9 cellular contexts compared by ENCODE assay signal in genomic region chr6:119346450-119346849, GRCh38. TPM values are rescaled to one million over a fixed set of nuclear protein-coding genes. Genes with fewer than 3 reads are reported as not detected.
DNase-seq lines count a peak whose midpoint lies in the region; ATAC-seq and TF ChIP-seq lines count a peak whose summit lies in the region.
"Had no signal": no experiment of that assay in that cellular context is flagged by ENCODE, and none has a peak within 500 bp of the region (broad histone marks: within the 10 kb centered on the region; RNA-seq: fewer than 3 reads in every experiment).

No MANE protein-coding gene starts in this region.

- no peaks in the 10 kb centered on the region for H3K27me3 Mint-ChIP-seq in activated CD8-positive, alpha-beta memory T cell treated with anti-CD3 and anti-CD28 coated beads, Interleukin-2, amount 10 ng/mL, durations not matched to agents 7 days and 5 days

- 67% methylated on average over 8 of the region's 8 CpGs for WGBS in suprapubic skin

- H3K9me3 Mint-ChIP-seq in activated CD8-positive, alpha-beta memory T cell treated with anti-CD3 and anti-CD28 coated beads, Interleukin-2, amount 10 ng/mL, durations not matched to agents 7 days and 5 days (ENCODE audit: low read depth) = no peaks in the 10 kb centered on the region

- intact Hi-C loops in lower lobe of right lung (cut with DNase I) = no loop called here

- TF ChIP-seq CTCF in lower lobe of right lung (IDR thresholded peaks at IDR 0.05) (no peak), suprapubic skin (IDR thresholded peaks at IDR 0.05) (no peak)

- peaks cover 50% of the 10 kb centered on the region for H3K4me1 ChIP-seq in adipocyte (ENCODE audit: control insufficient read depth, insufficient read depth, low read length)
- H3K4me1 ChIP-seq in lower lobe of right lung = peaks cover 63% of the 10 kb centered on the region
- peaks cover 28% of the 10 kb centered on the region for H3K4me1 ChIP-seq in suprapubic skin

- H3K36me3 ChIP-seq in adipocyte (ENCODE audit: control insufficient read depth, insufficient read depth, low read length, severe bottlenecking) = peaks cover 14% of the 10 kb centered on the region
- no peaks in the 10 kb centered on the region for H3K36me3 ChIP-seq in lower lobe of right lung
- no peaks in the 10 kb centered on the region for H3K36me3 ChIP-seq in suprapubic skin

- no peak for TF ChIP-seq POLR2A in suprapubic skin (IDR thresholded peaks at IDR 0.05)

- no peaks in the 10 kb centered on the region for H3K9me3 ChIP-seq in adipocyte (ENCODE audit: control insufficient read depth, low read length)
- H3K9me3 ChIP-seq in lower lobe of right lung = no peaks in the 10 kb centered on the region
- H3K9me3 ChIP-seq in suprapubic skin = no peaks in the 10 kb centered on the region

- no peak for TF ChIP-seq EP300 in suprapubic skin (IDR thresholded peaks at IDR 0.05)

- no peak for DNase-seq in activated CD8-positive, alpha-beta memory T cell treated with anti-CD3 and anti-CD28 coated beads, Interleukin-2, amount 10 ng/mL, durations not matched to agents 7 days and 5 days
- DNase-seq in activated CD8-positive, alpha-beta memory T cell treated with anti-CD3 and anti-CD28 coated beads, Interleukin-2, amount 50 U/mL, for 48 hours = no peak
- DNase-seq in adipocyte (ENCODE audit: low read depth) (no peak), lower lobe of right lung (no peak), suprapubic skin (ENCODE audit: low spot score in 2 of 2) (no peak), NCI-H2081 treated with DMSO at 0.1 percent for 48 hours (lab: John Stamatoyannopoulos, UW) (no peak)
- DNase-seq in effector CD8-positive, alpha-beta T cell (lab: John Stamatoyannopoulos, UW) = no peak

- peaks cover 42% of the 10 kb centered on the region for H3K36me3 Mint-ChIP-seq in activated CD8-positive, alpha-beta memory T cell treated with anti-CD3 and anti-CD28 coated beads, Interleukin-2, amount 10 ng/mL, durations not matched to agents 7 days and 5 days

- H3K4me1 Mint-ChIP-seq in activated CD8-positive, alpha-beta memory T cell treated with anti-CD3 and anti-CD28 coated beads, Interleukin-2, amount 10 ng/mL, durations not matched to agents 7 days and 5 days = peaks cover 58% of the 10 kb centered on the region

- H3K9ac ChIP-seq in adipocyte (ENCODE audit: low read length) = peak overlapping the region; percentile 99

- H3K27me3 ChIP-seq in adipocyte (replicated peaks; ENCODE audit: control insufficient read depth, insufficient read depth, low read length) (no peaks in the 10 kb centered on the region), lower lobe of right lung (ENCODE audit: low read depth) (no peaks in the 10 kb centered on the region), suprapubic skin (no peaks in the 10 kb centered on the region)

- CTCF ChIA-PET in activated CD8-positive, alpha-beta memory T cell treated with anti-CD3 and anti-CD28 coated beads, Interleukin-2, amount 10 ng/mL, durations not matched to agents 7 days and 5 days (lab: Charles Lee) = interaction anchor here (0.7 to 4.2 kb wide), 7 partner anchors 13 to 224 kb away, joined by 3 to 35 read pairs (median 13); no protein-coding TSS in a partner anchor

- no peak for ATAC-seq in activated CD8-positive, alpha-beta memory T cell treated with anti-CD3 and anti-CD28 coated beads, Interleukin-2, amount 10 ng/mL, durations not matched to agents 7 days and 5 days
- ATAC-seq in lower lobe of right lung = no peak
- ATAC-seq in HG03039 (IDR thresholded peaks at IDR 0.05; ENCODE audit: unreplicated experiment) = no peak

- H3K4me3 ChIP-seq in adipocyte (ENCODE audit: low read length) = peak overlapping the region; percentile 89
- H3K4me3 ChIP-seq in lower lobe of right lung = peak overlapping the region; percentile 91
- peak overlapping the region; percentile 89 for H3K4me3 ChIP-seq in suprapubic skin

- H3K27ac ChIP-seq in lower lobe of right lung (peak overlapping the region; percentile 1), suprapubic skin (peak overlapping the region; percentile 20)
- H3K27ac ChIP-seq: HL-60 had no signal

- H3K4me3 Mint-ChIP-seq in activated CD8-positive, alpha-beta memory T cell treated with anti-CD3 and anti-CD28 coated beads, Interleukin-2, amount 10 ng/mL, durations not matched to agents 7 days and 5 days = peak overlapping the region; percentile 91

- peak overlapping the region; percentile 79 for H3K27ac Mint-ChIP-seq in activated CD8-positive, alpha-beta memory T cell treated with anti-CD3 and anti-CD28 coated beads, Interleukin-2, amount 10 ng/mL, durations not matched to agents 7 days and 5 days

RNA-seq across cellular contexts. Expression of gene MAN1A1, which starts 3.1 kb away (rescaled TPM):
- 10 to 100 TPM; 34.8 to 38.4 TPM for total RNA-seq in activated CD8-positive, alpha-beta memory T cell treated with anti-CD3 and anti-CD28 coated beads, Interleukin-2, amount 10 ng/mL, durations not matched to agents 7 days and 5 days
- 78.0 TPM for total RNA-seq in lower lobe of right lung
- 10 to 100 TPM; 17.8 to 34.7 (median 29.9) TPM for total RNA-seq in suprapubic skin
